In genomic region chr12:101642115-101643067, GRCh38 we compare ENCODE assay signal across 9 cellular contexts. TPM values are rescaled to one million over a fixed set of nuclear protein-coding genes. Genes with fewer than 3 reads are reported as not detected.
DNase-seq lines count a peak whose midpoint lies in the region; ATAC-seq and TF ChIP-seq lines count a peak whose summit lies in the region.
"Had no signal": no experiment of that assay in that cellular context is flagged by ENCODE, and none has a peak within 500 bp of the region (broad histone marks: within the 10 kb centered on the region; RNA-seq: fewer than 3 reads in every experiment).

No MANE protein-coding gene starts in this region.

- H3K27me3 ChIP-seq in fibroblast of lung (ENCODE audit: control insufficient read depth, insufficient read depth, low read length) = peaks cover 6% of the 10 kb centered on the region
- peaks cover 3% of the 10 kb centered on the region for H3K27me3 ChIP-seq in osteoblast (ENCODE audit: insufficient read depth, low read length)

- H3K9me3 Mint-ChIP-seq in activated CD8-positive, alpha-beta memory T cell treated with anti-CD3 and anti-CD28 coated beads, Interleukin-2, amount 10 ng/mL, durations not matched to agents 7 days and 5 days (ENCODE audit: low read depth) = no peaks in the 10 kb centered on the region

- ATAC-seq in GM18498 (IDR thresholded peaks at IDR 0.05; ENCODE audit: unreplicated experiment) = no peak
- no peak for ATAC-seq in activated CD8-positive, alpha-beta memory T cell treated with anti-CD3 and anti-CD28 coated beads, Interleukin-2, amount 10 ng/mL, durations not matched to agents 7 days and 5 days

- H3K27ac ChIP-seq in fibroblast of lung (ENCODE audit: insufficient read depth, low read length) (no peak overlapping the region), osteoblast (ENCODE audit: low read depth, low read length) (no peak overlapping the region)

- H2AFZ ChIP-seq in fibroblast of lung (ENCODE audit: low read length) (peak overlapping the region; percentile 71), osteoblast (ENCODE audit: low read length) (peak overlapping the region; percentile 72)

- H3K4me3 ChIP-seq in fibroblast of lung (replicated peaks in 1 of 4; ENCODE audit: control extremely low read depth in 1 of 4, insufficient read depth in 1 of 4, low read depth in 3 of 4, low read length in 4 of 4) = peak overlapping the region in 3 of 4 experiments; percentile 4 to 27 (median 5)
- peak overlapping the region; percentile 28 for H3K4me3 ChIP-seq in osteoblast (ENCODE audit: insufficient read depth, low read length)

- H3K36me3 ChIP-seq in fibroblast of lung (ENCODE audit: control insufficient read depth, insufficient read depth, low read length) (no peaks in the 10 kb centered on the region), osteoblast (ENCODE audit: insufficient read depth, low read length) (no peaks in the 10 kb centered on the region)

- peak; percentile 65 for DNase-seq in ELF-1 (ENCODE audit: low read depth, low spot score)
- DNase-seq in NCI-H345 (lab: John Stamatoyannopoulos, UW) = peak; percentile 85
- no peak for DNase-seq in fibroblast of lung (ENCODE audit: low read depth in 2 of 2)
- no peak for DNase-seq in osteoblast (ENCODE audit: insufficient read length, low spot score, missing footprints)
- no peak for DNase-seq in activated CD8-positive, alpha-beta memory T cell treated with anti-CD3 and anti-CD28 coated beads, Interleukin-2, amount 10 ng/mL, durations not matched to agents 7 days and 5 days
- no peak for DNase-seq in NCI-H1694 (lab: John Stamatoyannopoulos, UW)
- no peak for DNase-seq in GM10266 (ENCODE audit: extremely low spot score)
- DNase-seq: SIG-M5 had no signal

- H4K20me1 ChIP-seq in fibroblast of lung (ENCODE audit: control insufficient read depth, extremely low read depth, insufficient read depth, low read length) (no peaks in the 10 kb centered on the region), osteoblast (ENCODE audit: insufficient read depth, low read length) (no peaks in the 10 kb centered on the region)

- H3K36me3 Mint-ChIP-seq in activated CD8-positive, alpha-beta memory T cell treated with anti-CD3 and anti-CD28 coated beads, Interleukin-2, amount 10 ng/mL, durations not matched to agents 7 days and 5 days = no peaks in the 10 kb centered on the region

- peaks cover 38% of the 10 kb centered on the region for H3K27me3 Mint-ChIP-seq in activated CD8-positive, alpha-beta memory T cell treated with anti-CD3 and anti-CD28 coated beads, Interleukin-2, amount 10 ng/mL, durations not matched to agents 7 days and 5 days

- H3K4me1 ChIP-seq in fibroblast of lung (ENCODE audit: control insufficient read depth, extremely low read depth, insufficient read depth, low read length) = no peaks in the 10 kb centered on the region
- no peaks in the 10 kb centered on the region for H3K4me1 ChIP-seq in osteoblast (ENCODE audit: insufficient read depth, low read length)

- CTCF ChIA-PET in activated CD8-positive, alpha-beta memory T cell treated with anti-CD3 and anti-CD28 coated beads, Interleukin-2, amount 10 ng/mL, durations not matched to agents 7 days and 5 days (lab: Charles Lee) = interaction anchor here (0.5 kb wide), 2 partner anchors 271 to 816 kb away, joined by 3 to 5 read pairs; no protein-coding TSS in a partner anchor

- H3K4me2 ChIP-seq in fibroblast of lung (ENCODE audit: extremely low read depth, insufficient read depth, low read length) = peak overlapping the region; percentile 75
- peak overlapping the region; percentile 50 for H3K4me2 ChIP-seq in osteoblast (ENCODE audit: insufficient read depth, low read length)

- no peak overlapping the region for H3K4me3 Mint-ChIP-seq in activated CD8-positive, alpha-beta memory T cell treated with anti-CD3 and anti-CD28 coated beads, Interleukin-2, amount 10 ng/mL, durations not matched to agents 7 days and 5 days

- H3K79me2 ChIP-seq in fibroblast of lung (ENCODE audit: control insufficient read depth, insufficient read depth, low read length) = no peaks in the 10 kb centered on the region
- H3K79me2 ChIP-seq in osteoblast (ENCODE audit: insufficient read depth, low read length) = no peaks in the 10 kb centered on the region

- no peaks in the 10 kb centered on the region for H3K9me3 ChIP-seq in fibroblast of lung (ENCODE audit: control insufficient read depth, insufficient read depth, low read depth, low read length)
- no peaks in the 10 kb centered on the region for H3K9me3 ChIP-seq in osteoblast (ENCODE audit: low read depth, low read length)

- TF ChIP-seq CTCF in fibroblast of lung (conservative IDR thresholded peaks at IDR 0.05 in 1 of 2, IDR thresholded peaks at IDR 0.05 in 1 of 2; ENCODE audit: low read depth in 1 of 2, low read length in 2 of 2) = no peak
- TF ChIP-seq CTCF in osteoblast (IDR thresholded peaks at IDR 0.05; ENCODE audit: extremely low read depth, low read depth, low read length) = no peak
- no peak for TF ChIP-seq CTCF in GM10266 (IDR thresholded peaks at IDR 0.05; ENCODE audit: control insufficient read depth, insufficient read depth, low read depth, missing control alignments)

- no peak overlapping the region for H3K9ac ChIP-seq in fibroblast of lung (ENCODE audit: insufficient read depth, low read length)

- H3K4me1 Mint-ChIP-seq in activated CD8-positive, alpha-beta memory T cell treated with anti-CD3 and anti-CD28 coated beads, Interleukin-2, amount 10 ng/mL, durations not matched to agents 7 days and 5 days = peaks cover 7% of the 10 kb centered on the region

- no peak overlapping the region for H3K27ac Mint-ChIP-seq in activated CD8-positive, alpha-beta memory T cell treated with anti-CD3 and anti-CD28 coated beads, Interleukin-2, amount 10 ng/mL, durations not matched to agents 7 days and 5 days

RNA-seq across cellular contexts. Expression of gene MYBPC1, which starts 47.6 kb away (rescaled TPM):
- total RNA-seq in fibroblast of lung = not detected in 2 replicates
- polyA plus RNA-seq in fibroblast of lung = not detected in 2 replicates
- polyA plus RNA-seq in fibroblast of lung (2012) = not detected in 2 replicates
- polyA minus RNA-seq in fibroblast of lung (ENCODE audit: low replicate concordance) = not detected in 2 replicates
- not detected in 2 replicates for total RNA-seq in osteoblast
- not detected for total RNA-seq in activated CD8-positive, alpha-beta memory T cell treated with anti-CD3 and anti-CD28 coated beads, Interleukin-2, amount 10 ng/mL, durations not matched to agents 7 days and 5 days

RNA-seq across cellular contexts. Expression of gene CHPT1, which starts 55.0 kb away (rescaled TPM):
- total RNA-seq in fibroblast of lung (62.9 and 65.2 TPM in 2 replicates), osteoblast (24.6 and 32.7 TPM in 2 replicates)
- 31.9 and 34.8 TPM in 2 replicates for polyA plus RNA-seq in fibroblast of lung
- polyA plus RNA-seq in fibroblast of lung (2012) = 28.8 and 35.9 TPM in 2 replicates
- 6.0 and 7.6 TPM in 2 replicates for polyA minus RNA-seq in fibroblast of lung (ENCODE audit: low replicate concordance)
- total RNA-seq in activated CD8-positive, alpha-beta memory T cell treated with anti-CD3 and anti-CD28 coated beads, Interleukin-2, amount 10 ng/mL, durations not matched to agents 7 days and 5 days = 10 to 100 TPM; 14.3 to 20.8 TPM

Comparison
In these comparisons a context has a peak if more than half of its experiments do, and no peak if none do; other contexts are left out.
1. DNase-seq: peak in ELF-1 (single experiment) and NCI-H345 (single experiment); none in fibroblast of lung (0 of 2), osteoblast (single experiment), activated CD8-positive, alpha-beta memory T cell treated with anti-CD3 and anti-CD28 coated beads, Interleukin-2, amount 10 ng/mL, durations not matched to agents 7 days and 5 days (single experiment), NCI-H1694 (single experiment) and GM10266 (single experiment).